8 cellular contexts compared by ENCODE assay signal in the genomic region with DNA sequence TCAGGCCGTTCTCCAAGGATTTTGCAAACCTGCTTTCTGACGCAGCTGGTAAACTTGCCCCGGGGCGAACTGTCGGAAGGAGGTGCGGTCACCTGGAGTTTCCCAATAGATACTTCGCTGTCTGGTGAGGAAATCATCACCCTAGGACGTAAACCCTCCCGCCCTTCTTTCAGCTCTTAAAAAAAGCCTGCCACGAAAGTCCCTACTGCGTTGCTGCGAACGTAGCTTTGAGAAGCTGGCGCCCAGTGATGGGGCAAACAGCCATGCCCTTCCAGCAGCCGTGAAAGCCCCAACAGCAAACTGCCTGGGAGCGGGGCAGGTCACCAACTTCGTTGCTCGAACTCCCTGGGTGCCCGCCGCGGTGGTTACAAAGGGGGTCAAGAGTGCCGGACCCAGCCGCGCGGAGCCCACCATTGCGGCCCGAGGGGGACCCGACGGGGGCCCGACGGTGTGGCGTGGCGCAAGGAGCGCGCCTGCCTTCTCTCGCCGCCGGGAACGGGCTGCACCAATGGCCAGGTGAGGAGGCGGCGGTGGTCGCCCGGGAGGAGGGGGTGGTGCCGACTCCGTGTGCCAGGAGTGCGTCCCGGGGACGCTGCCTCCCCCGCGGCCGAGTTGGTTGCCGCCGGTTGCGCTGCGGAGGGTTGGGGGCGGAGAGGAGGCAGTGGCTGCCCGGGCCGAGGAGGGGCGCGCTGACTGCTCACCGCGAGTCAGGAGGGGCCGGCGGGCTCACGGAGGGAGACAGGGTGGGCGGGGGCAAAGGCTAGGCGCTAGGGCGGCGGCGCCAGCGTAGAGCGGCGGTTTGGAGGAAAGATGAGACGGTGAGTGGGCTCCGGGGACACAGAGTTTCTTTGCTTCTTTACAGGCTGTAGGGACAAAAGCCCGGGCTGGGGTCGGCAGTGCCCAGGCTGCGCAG. TPM values are rescaled to one million over a fixed set of nuclear protein-coding genes. Genes with fewer than 3 reads are reported as not detected.
DNase-seq lines count a peak whose midpoint lies in the region; ATAC-seq and TF ChIP-seq lines count a peak whose summit lies in the region.

A gene (plus strand): TSS at position 205 of the 913 bp plus-strand sequence. CDS start 24,813 bp downstream, outside the sequence.

- CTCF ChIA-PET in AG04450 (lab: Charles Lee), result interaction anchor here (0.6 to 8.1 kb wide), 19 partner anchors 9 to 163 kb away, joined by 3 to 167 read pairs (median 5); a partner anchor contains a TSS

- H3K27me3 ChIP-seq in AG04450 (ENCODE audit: control insufficient read depth, insufficient read depth, low read length), result no peaks in the 10 kb centered on the region

- DNase-seq in AG04450 (ENCODE audit: low read depth, low spot score) (no peak), NCI-H128 (lab: John Stamatoyannopoulos, UW; ENCODE audit: unreplicated experiment) (peak; percentile 55), kidney tubule cell (ENCODE audit: low spot score) (peak; percentile 88)
- peak; percentile 36 for DNase-seq in activated CD4-positive, CD25-positive, alpha-beta regulatory T cell treated with anti-CD3 and anti-CD28 coated beads, Interleukin-2, amount 50 U/mL, for 72 hours
- peak; percentile 54 for DNase-seq in central memory CD4-positive, alpha-beta T cell
- peak; percentile 25 for DNase-seq in stimulated activated CD4-positive, alpha-beta T cell treated with anti-CD3 and anti-CD28 coated beads, Interleukin-2, amount 100 ng/mL, for 4 hours (ENCODE audit: low read depth)

- no peak for TF ChIP-seq CTCF in AG04450 (IDR thresholded peaks at IDR 0.05; ENCODE audit: low read depth, low read length)

- peak within 1 kb of the TSS; percentile 78 for H3K4me3 ChIP-seq in AG04450 (ENCODE audit: low read depth, low read length)

- ATAC-seq in GM19395 (IDR thresholded peaks at IDR 0.05; ENCODE audit: unreplicated experiment) (peak; percentile 12), HG02610 (IDR thresholded peaks at IDR 0.05; ENCODE audit: unreplicated experiment) (no peak)

- no peaks in the 10 kb centered on the region for H3K9me3 ChIP-seq in AG04450 (ENCODE audit: control insufficient read depth, insufficient read depth, low read length)

- POLR2A ChIA-PET in AG04450 (lab: Yijun Ruan, JAX), result interaction anchor here (0.5 to 1.6 kb wide), 9 partner anchors 12 to 142 kb away, joined by 3 to 14 read pairs (median 4); a partner anchor contains a TSS

- peak within 1 kb of the TSS; percentile 95 for H3K27ac ChIP-seq in AG04450 (ENCODE audit: low read depth, low read length)

RNA-seq across cellular contexts. Expression of the gene that starts here (rescaled TPM):
- 15.9 and 16.9 TPM in 2 replicates for polyA plus RNA-seq in AG04450 (2011; rRNA removed)
- polyA minus RNA-seq in AG04450 (2011; rRNA and poly(A)+ RNA removed), result 37.7 and 39.9 TPM in 2 replicates
